In the genomic region with DNA sequence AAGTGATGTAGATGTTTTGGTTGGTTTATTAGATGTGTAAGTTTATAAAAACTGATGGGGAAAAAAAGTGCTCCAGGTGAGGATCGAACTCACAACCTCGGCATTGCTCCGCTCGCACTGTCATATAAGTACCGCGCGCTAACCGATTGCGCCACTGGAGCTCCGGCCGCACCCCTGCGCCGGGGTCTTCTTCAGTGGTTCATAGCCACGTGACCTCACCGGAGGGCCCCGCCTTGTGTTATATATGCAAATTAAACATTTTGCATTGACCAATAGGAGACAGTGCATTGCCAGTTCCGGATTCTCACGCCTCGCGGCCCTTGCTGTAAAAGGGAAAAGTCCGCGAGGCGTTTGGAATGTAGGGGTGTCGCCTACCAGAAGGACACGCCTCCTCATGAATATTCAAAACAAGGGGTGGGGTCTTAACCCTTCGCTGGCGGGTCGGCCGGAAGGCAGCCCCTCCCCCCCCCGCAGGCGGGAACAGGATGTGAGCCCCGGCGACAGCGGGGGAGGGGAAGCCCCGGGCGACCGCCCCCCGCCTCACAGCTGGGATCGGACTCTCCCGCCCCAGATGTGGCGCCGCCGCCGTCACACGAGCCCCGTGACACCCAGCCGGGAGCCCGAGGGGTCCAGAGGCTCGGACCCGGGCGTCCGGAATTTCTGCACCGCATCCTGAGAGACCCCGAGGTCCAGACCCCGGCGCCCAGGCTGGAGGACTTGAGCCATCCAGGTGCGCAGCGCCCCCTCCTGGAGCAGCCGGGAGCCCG, we compare ENCODE assay signal across 8 cellular contexts. TPM values are rescaled to one million over a fixed set of nuclear protein-coding genes. Genes with fewer than 3 reads are reported as not detected.
DNase-seq lines count a peak whose midpoint lies in the region; ATAC-seq, FAIRE-seq and TF ChIP-seq lines count a peak whose summit lies in the region.

A gene with protein sequence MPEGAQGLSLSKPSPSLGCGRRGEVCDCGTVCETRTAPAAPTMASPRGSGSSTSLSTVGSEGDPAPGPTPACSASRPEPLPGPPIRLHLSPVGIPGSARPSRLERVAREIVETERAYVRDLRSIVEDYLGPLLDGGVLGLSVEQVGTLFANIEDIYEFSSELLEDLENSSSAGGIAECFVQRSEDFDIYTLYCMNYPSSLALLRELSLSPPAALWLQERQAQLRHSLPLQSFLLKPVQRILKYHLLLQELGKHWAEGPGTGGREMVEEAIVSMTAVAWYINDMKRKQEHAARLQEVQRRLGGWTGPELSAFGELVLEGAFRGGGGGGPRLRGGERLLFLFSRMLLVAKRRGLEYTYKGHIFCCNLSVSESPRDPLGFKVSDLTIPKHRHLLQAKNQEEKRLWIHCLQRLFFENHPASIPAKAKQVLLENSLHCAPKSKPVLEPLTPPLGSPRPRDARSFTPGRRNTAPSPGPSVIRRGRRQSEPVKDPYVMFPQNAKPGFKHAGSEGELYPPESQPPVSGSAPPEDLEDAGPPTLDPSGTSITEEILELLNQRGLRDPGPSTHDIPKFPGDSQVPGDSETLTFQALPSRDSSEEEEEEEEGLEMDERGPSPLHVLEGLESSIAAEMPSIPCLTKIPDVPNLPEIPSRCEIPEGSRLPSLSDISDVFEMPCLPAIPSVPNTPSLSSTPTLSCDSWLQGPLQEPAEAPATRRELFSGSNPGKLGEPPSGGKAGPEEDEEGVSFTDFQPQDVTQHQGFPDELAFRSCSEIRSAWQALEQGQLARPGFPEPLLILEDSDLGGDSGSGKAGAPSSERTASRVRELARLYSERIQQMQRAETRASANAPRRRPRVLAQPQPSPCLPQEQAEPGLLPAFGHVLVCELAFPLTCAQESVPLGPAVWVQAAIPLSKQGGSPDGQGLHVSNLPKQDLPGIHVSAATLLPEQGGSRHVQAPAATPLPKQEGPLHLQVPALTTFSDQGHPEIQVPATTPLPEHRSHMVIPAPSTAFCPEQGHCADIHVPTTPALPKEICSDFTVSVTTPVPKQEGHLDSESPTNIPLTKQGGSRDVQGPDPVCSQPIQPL (N-terminal part only) (plus strand): TSS at position 570 of the 767 bp plus-strand sequence. CDS start 1,418 bp downstream, outside the sequence.

- peak; percentile 96 for DNase-seq in GM12891 (ENCODE audit: insufficient read length, low spot score)
- peak; percentile 98 for DNase-seq in NCI-H1436 treated with DMSO at 0.1 percent for 48 hours (lab: John Stamatoyannopoulos, UW)
- DNase-seq in T-cell: peak; percentile 92 to 99 (median 96)
- peak; percentile 97 for DNase-seq in cardiac septum (ENCODE audit: low spot score)
- DNase-seq in pons (ENCODE audit: low spot score): peak; percentile 99
- DNase-seq in upper lobe of left lung: peak; percentile 98

- peaks cover 38 to 64% (median 44%) of the 10 kb centered on the region in 3 donors for H3K4me1 Mint-ChIP-seq in T-cell

- peak within 1 kb of the TSS; percentile 68 to 80 (median 75) for H3K4me3 ChIP-seq in upper lobe of left lung

- CTCF ChIA-PET in T-cell (lab: Charles Lee): interaction anchor here (0.6 to 2.2 kb wide), 11 partner anchors 9 to 59 kb away, joined by 3 to 29 read pairs (median 4); a partner anchor contains a TSS

- no peaks in the 10 kb centered on the region for H3K9me3 Mint-ChIP-seq in T-cell

- peaks cover 11 to 35% (median 16%) of the 10 kb centered on the region in 4 donors for H3K36me3 ChIP-seq in upper lobe of left lung

- WGBS in adipose tissue, 3 donors: 0% methylated on average over 55 to 59 of the region's 60 CpGs
- WGBS in upper lobe of left lung, 2 donors: 0 to 2% methylated on average over 7 to 29 of the region's 60 CpGs

- ATAC-seq in HG02840 (IDR thresholded peaks at IDR 0.05; ENCODE audit: low FRiP score, unreplicated experiment) (peak; percentile 64), T-cell (replicated peaks in 1 of 4) (peak; percentile 64 to 73 (median 65)), upper lobe of left lung (ENCODE audit: low FRiP score in 2 of 2) (peak; percentile 63 to 85)

- H3K4me1 ChIP-seq in upper lobe of left lung: peaks cover 21 to 59% (median 39%) of the 10 kb centered on the region in 4 donors

- H3K27ac Mint-ChIP-seq in T-cell: peak within 1 kb of the TSS; percentile 93 to 94

- H3K27ac ChIP-seq in adipose tissue (ENCODE audit: low read depth, low read length) (peak within 1 kb of the TSS; percentile 14), upper lobe of left lung (peak within 1 kb of the TSS; percentile 99 to 100 (median 100))

- intact Hi-C loops in cardiac septum (cut with DNase I): loop anchor here (5.0 to 10.0 kb wide), 3 partner anchors 70 to 1303 kb away; a partner anchor contains a TSS

- H3K9me3 ChIP-seq in upper lobe of left lung: no peaks in the 10 kb centered on the region

- peak in 1 of 4 donors; percentile 57 for TF ChIP-seq EP300 in upper lobe of left lung (IDR thresholded peaks at IDR 0.05)

- peaks cover 0 to 3% of the 10 kb centered on the region in 2 donors for H3K27me3 Mint-ChIP-seq in T-cell

- TF ChIP-seq POLR2A in GM12891 (IDR thresholded peaks at IDR 0.05; ENCODE audit: low read depth, low read length) (peak; percentile 76; the same call in 1 of the 2 replicates), upper lobe of left lung (IDR thresholded peaks at IDR 0.05) (peak; percentile 61 to 100 (median 88))

- H3K4me3 Mint-ChIP-seq in T-cell: peak within 1 kb of the TSS; percentile 79 to 85 (median 83)

- POLR2A ChIA-PET in T-cell (lab: Charles Lee): interaction anchor here (0.7 to 1.8 kb wide), 11 partner anchors 9 to 60 kb away, joined by 3 to 13 read pairs (median 4); a partner anchor contains a TSS

- FAIRE-seq in GM12891 (lab: Jason Lieb, UNC): no peak

- TF ChIP-seq CTCF in upper lobe of left lung (IDR thresholded peaks at IDR 0.05): peak; percentile 79 to 94 (median 91)

- peaks cover 19% of the 10 kb centered on the region for H3K36me3 Mint-ChIP-seq in T-cell

- H3K27me3 ChIP-seq in upper lobe of left lung: no peaks in the 10 kb centered on the region

TF ChIP-seq in GM12891, 5 proteins besides CTCF, POLR2A, EP300 and RAD21:
- TF ChIP-seq TAF1 (IDR thresholded peaks at IDR 0.05; ENCODE audit: low read depth, low read length) (peak; percentile 47; the same call in 1 of the 2 replicates), POLR2AphosphoS5 (IDR thresholded peaks at IDR 0.05; ENCODE audit: low read depth, low read length) (peak; percentile 78), POU2F2 (IDR thresholded peaks at IDR 0.05; ENCODE audit: low read depth, low read length) (peak; percentile 100), SPI1 (IDR thresholded peaks at IDR 0.05; ENCODE audit: low read depth, low read length) (peak; percentile 41), PAX5 (IDR thresholded peaks at IDR 0.05; ENCODE audit: insufficient read depth, low read length, severe bottlenecking) (no peak)

RNA-seq across cellular contexts. Expression of the gene that starts here (rescaled TPM):
- 35.3 TPM for polyA plus RNA-seq in GM12891 (2012; ENCODE audit: low read depth, missing spikeins)
- total RNA-seq in T-cell (10 to 100 TPM; 25.2 to 88.1 (median 36.7) TPM), cardiac septum (25.1 TPM), upper lobe of left lung (10 to 100 TPM; 15.8 to 48.1 (median 29.0) TPM)
- 10 to 100 TPM in 2 of 3 donors, 1 to 10 TPM in 1; 3.0 to 38.8 (median 27.2) TPM for polyA plus RNA-seq in adipose tissue

Comparison
In these comparisons a context has a peak if more than half of its experiments do, and no peak if none do; other contexts are left out.
1. Peak in every context shown above with its lines: DNase-seq, ATAC-seq, H3K4me3 ChIP-seq and H3K27ac ChIP-seq.